In genomic region chr10:75530337-75530736, GRCh38 we compare ENCODE assay signal across 14 cellular contexts.
DNase-seq lines count a peak whose midpoint lies in the region; ATAC-seq and TF ChIP-seq lines count a peak whose summit lies in the region.
"Had no signal": no experiment of that assay in that cellular context is flagged by ENCODE, and none has a peak within 500 bp of the region (broad histone marks: within the 10 kb centered on the region; RNA-seq: fewer than 3 reads in every experiment).

No MANE protein-coding gene starts in this region.

- ATAC-seq in HG03196 (IDR thresholded peaks at IDR 0.05; ENCODE audit: unreplicated experiment): no peak
- ATAC-seq: gastrocnemius medialis had no signal

- peak overlapping the region; percentile 79 for H3K27ac ChIP-seq in ACC112 (ENCODE audit: low read depth, low read length)
- H3K27ac ChIP-seq: gastrocnemius medialis, left ventricle myocardium inferior, upper lobe of left lung had no signal

- DNase-seq in M059J (ENCODE audit: low read depth) (peak; percentile 97), astrocyte of the spinal cord (ENCODE audit: low read depth, low spot score) (peak; percentile 75), kidney tubule cell (ENCODE audit: low spot score) (peak; percentile 100), HT-29 (ENCODE audit: low spot score) (no peak), Kasumi-1 (lab: John Stamatoyannopoulos, UW) (no peak), GF-D8 (lab: John Stamatoyannopoulos, UW) (no peak)
- DNase-seq: activated naive CD8-positive, alpha-beta T cell treated with anti-CD3 and anti-CD28 coated beads, Interleukin-2, amount 10 ng/mL, durations not matched to agents 7 days and 5 days; gastrocnemius medialis; left ventricle myocardium inferior; NCI-H1694; NCI-H82; upper lobe of left lung had no signal

- H3K4me3 ChIP-seq in ACC112 (ENCODE audit: low read depth, low read length) (no peak overlapping the region), astrocyte of the spinal cord (ENCODE audit: low read depth, low read length) (no peak overlapping the region)
- H3K4me3 ChIP-seq: gastrocnemius medialis, left ventricle myocardium inferior, upper lobe of left lung had no signal

- H3K4me1 ChIP-seq in ACC112 (ENCODE audit: control insufficient read depth, insufficient read depth, low read length, unreplicated experiment): peaks cover 29% of the 10 kb centered on the region
- H3K4me1 ChIP-seq: gastrocnemius medialis, left ventricle myocardium inferior had no signal

- H3K36me3 ChIP-seq in ACC112 (ENCODE audit: insufficient read depth, low read length): no peaks in the 10 kb centered on the region
- H3K36me3 ChIP-seq: gastrocnemius medialis, left ventricle myocardium inferior, upper lobe of left lung had no signal

- H3K27me3 ChIP-seq in ACC112 (ENCODE audit: insufficient read depth, low read length): no peaks in the 10 kb centered on the region
- H3K27me3 ChIP-seq: gastrocnemius medialis, upper lobe of left lung had no signal

- no peak for TF ChIP-seq CTCF in astrocyte of the spinal cord (IDR thresholded peaks at IDR 0.05; ENCODE audit: low read depth, low read length)

- no peak overlapping the region for H2AFZ ChIP-seq in ACC112 (ENCODE audit: low read length, unreplicated experiment)

- no peaks in the 10 kb centered on the region for H3K79me2 ChIP-seq in ACC112 (ENCODE audit: control insufficient read depth, insufficient read depth, low read length, unreplicated experiment)

- in situ Hi-C loops in astrocyte of the spinal cord (cut with HindIII; ENCODE audit: low sequenced_read_pairs): no loop called here

Comparison
In these comparisons a context has a peak if more than half of its experiments do, and no peak if none do; other contexts are left out.
1. DNase-seq: peak in M059J (single experiment), astrocyte of the spinal cord (single experiment) and kidney tubule cell (single experiment); none in HT-29 (single experiment), Kasumi-1 (0 of 2) and GF-D8 (single experiment).